In the genomic region with DNA sequence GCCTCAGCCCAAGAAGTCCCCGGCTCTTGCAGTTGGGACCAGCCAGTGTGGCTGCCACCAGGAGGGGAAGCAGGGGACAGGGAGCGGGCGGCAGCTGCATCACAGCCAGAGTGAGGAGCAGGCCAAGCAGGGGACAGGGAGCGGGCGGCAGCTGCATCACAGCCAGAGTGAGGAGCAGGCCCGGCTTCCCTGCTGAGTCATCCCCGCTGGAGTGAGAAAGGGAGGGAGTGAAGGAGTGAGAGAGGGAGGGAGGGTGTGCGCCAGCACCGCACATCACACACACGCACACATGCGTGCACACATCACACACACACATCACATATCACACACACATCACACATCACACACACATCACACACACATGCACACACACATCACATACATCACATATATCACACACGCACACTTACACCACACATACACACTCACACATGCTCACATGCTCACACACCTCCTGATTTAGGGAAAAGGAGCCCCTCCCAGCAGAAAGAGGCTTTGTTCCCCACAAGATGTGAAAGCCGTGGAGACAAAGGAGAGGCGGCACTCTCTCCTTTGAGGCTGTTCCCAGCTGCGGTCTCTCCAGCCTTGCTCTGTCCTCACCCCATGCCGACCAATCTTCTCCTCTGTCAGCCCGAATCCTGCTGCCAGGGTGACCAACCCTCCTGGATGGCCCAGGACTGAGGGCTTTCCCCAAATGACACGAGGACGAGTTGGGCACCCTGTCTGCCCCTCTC, we compare ENCODE assay signal across 9 cellular contexts. TPM values are rescaled to one million over a fixed set of nuclear protein-coding genes. Genes with fewer than 3 reads are reported as not detected.
DNase-seq lines count a peak whose midpoint lies in the region; ATAC-seq and TF ChIP-seq lines count a peak whose summit lies in the region.
"Had no signal": no experiment of that assay in that cellular context is flagged by ENCODE, and none has a peak within 500 bp of the region (broad histone marks: within the 10 kb centered on the region; RNA-seq: fewer than 3 reads in every experiment).

No MANE protein-coding gene starts in this region.

- H3K4me3 ChIP-seq in SJSA1 (no peak overlapping the region), left ventricle myocardium inferior (no peak overlapping the region), stomach smooth muscle (ENCODE audit: low read length in 2 of 2) (peak overlapping the region; percentile 44 to 51)

- ATAC-seq in GM21423 (IDR thresholded peaks at IDR 0.05; ENCODE audit: unreplicated experiment) (no peak), GM18858 (IDR thresholded peaks at IDR 0.05; ENCODE audit: unreplicated experiment) (no peak), GM18519 (IDR thresholded peaks at IDR 0.05; ENCODE audit: low FRiP score, unreplicated experiment) (no peak)

- H3K9me3 ChIP-seq in SJSA1 (replicated peaks) (no peaks in the 10 kb centered on the region), left ventricle myocardium inferior (replicated peaks) (no peaks in the 10 kb centered on the region), stomach smooth muscle (ENCODE audit: control insufficient read depth in 2 of 2, low read length in 2 of 2) (no peaks in the 10 kb centered on the region)

- H3K27ac ChIP-seq in SJSA1 (no peak overlapping the region), left ventricle myocardium inferior (replicated peaks) (no peak overlapping the region), stomach smooth muscle (ENCODE audit: low read length) (no peak overlapping the region)

- H3K36me3 ChIP-seq in SJSA1 (no peaks in the 10 kb centered on the region), left ventricle myocardium inferior (no peaks in the 10 kb centered on the region), stomach smooth muscle (ENCODE audit: control insufficient read depth in 2 of 2, insufficient read depth in 2 of 2, low read length in 2 of 2) (no peaks in the 10 kb centered on the region)

- H3K9ac ChIP-seq in stomach smooth muscle (ENCODE audit: low read length in 2 of 2), result peak overlapping the region in 1 of 2 donors; percentile 42

- TF ChIP-seq CTCF in left ventricle myocardium inferior (IDR thresholded peaks at IDR 0.05; ENCODE audit: borderline replicate concordance), result no peak

- H3K27me3 ChIP-seq in SJSA1 (replicated peaks) (no peaks in the 10 kb centered on the region), left ventricle myocardium inferior (ENCODE audit: low read depth) (peaks cover 79% of the 10 kb centered on the region), stomach smooth muscle (ENCODE audit: control insufficient read depth in 1 of 2, insufficient read depth in 2 of 2, low read length in 2 of 2) (peaks cover 23% of the 10 kb centered on the region in 2 donors)

- intact Hi-C loops in left ventricle myocardium inferior (cut with micrococcal nuclease), result no loop called here

- H3K4me1 ChIP-seq in SJSA1 (replicated peaks), result peaks cover 8% of the 10 kb centered on the region
- peaks cover 18% of the 10 kb centered on the region for H3K4me1 ChIP-seq in left ventricle myocardium inferior
- peaks cover 13% of the 10 kb centered on the region for H3K4me1 ChIP-seq in stomach smooth muscle (ENCODE audit: control insufficient read depth, insufficient read depth, low read length)

- DNase-seq in HK-2 (ENCODE audit: unreplicated experiment) (peak; percentile 35), SJSA1 (ENCODE audit: low read depth in 1 of 2, low spot score in 2 of 2) (peak; percentile 40 to 67), left ventricle myocardium inferior (peak; percentile 36), NCI-H748 treated with DMSO at 0.1 percent for 48 hours (lab: John Stamatoyannopoulos, UW) (no peak)

RNA-seq across cellular contexts. Expression of a gene that starts 16.8 kb away (rescaled TPM):
- total RNA-seq in SJSA1 (2014; rRNA removed; shearing (Covaris generic)), result 0.03 TPM in 1 of 2 replicates, not detected in the other
- not detected for total RNA-seq in left ventricle myocardium inferior
- total RNA-seq: subcutaneous adipose tissue had no signal

RNA-seq across cellular contexts. Expression of a gene that starts 23.3 kb away (rescaled TPM):
- total RNA-seq in SJSA1 (2014; rRNA removed; shearing (Covaris generic)), result 0.66 TPM in 1 of 2 replicates, not detected in the other
- 0.63 TPM for total RNA-seq in left ventricle myocardium inferior

Comparison
In these comparisons a context has a peak if more than half of its experiments do, and no peak if none do; other contexts are left out.
1. H3K4me3 ChIP-seq: peak in stomach smooth muscle (2 of 2); none in SJSA1 (single experiment) and left ventricle myocardium inferior (single experiment).